23 cellular contexts compared by ENCODE assay signal in genomic region chr2:42087137-42087856, GRCh38. TPM values are rescaled to one million over a fixed set of nuclear protein-coding genes. Genes with fewer than 3 reads are reported as not detected.
"Had no signal": no experiment of that assay in that cellular context is flagged by ENCODE, and none has a peak within 500 bp of the region (broad histone marks: within the 10 kb centered on the region; RNA-seq: fewer than 3 reads in every experiment).

No MANE protein-coding gene starts in this region.

- FAIRE-seq: small intestine had no signal

- H3K9me3 Mint-ChIP-seq: activated naive CD4-positive, alpha-beta T cell treated with anti-CD3 and anti-CD28 coated beads, Interleukin-2, amount 10 ng/mL, durations not matched to agents 7 days and 5 days; activated naive CD8-positive, alpha-beta T cell treated with anti-CD3 and anti-CD28 coated beads, Interleukin-2, amount 10 ng/mL, durations not matched to agents 7 days and 5 days; activated T-cell treated with anti-CD3 and anti-CD28 coated beads, Interleukin-2, amount 50 U/mL, for 24 hours; effector memory CD8-positive, alpha-beta T cell; naive thymus-derived CD4-positive, alpha-beta T cell; stimulated activated memory B cell treated with anti-CD40 and anti-IgM and Interleukin-4, amounts not matched to agents 10 μg/mL and 1 μg/mL and 100 μg/mL, for 72 hours; stimulated activated naive CD8-positive, alpha-beta T cell treated with anti-CD3 and anti-CD28 coated beads, Interleukin-15, amount 100 ng/mL, for 72 hours; T-helper 1 cell treated with Interleukin-12 subunit alpha and Interleukin-12 subunit beta and Interleukin-4 antibody, amounts not matched to agents 30 μg/mL and 1 μg/mL, for 36 hours had no signal

- H3K27me3 ChIP-seq: gastrocnemius medialis, hepatocyte, ovary, sigmoid colon, tibial artery, upper lobe of right lung had no signal

- H3K4me2 ChIP-seq: hepatocyte had no signal

- H3K4me3 Mint-ChIP-seq: activated naive CD4-positive, alpha-beta T cell treated with anti-CD3 and anti-CD28 coated beads, Interleukin-2, amount 10 ng/mL, durations not matched to agents 7 days and 5 days; activated naive CD8-positive, alpha-beta T cell treated with anti-CD3 and anti-CD28 coated beads, Interleukin-2, amount 10 ng/mL, durations not matched to agents 7 days and 5 days; activated T-cell treated with anti-CD3 and anti-CD28 coated beads, Interleukin-2, amount 50 U/mL, for 24 hours; effector memory CD8-positive, alpha-beta T cell; mesothelial cell of epicardium; naive thymus-derived CD4-positive, alpha-beta T cell; stimulated activated memory B cell treated with anti-CD40 and anti-IgM and Interleukin-4, amounts not matched to agents 10 μg/mL and 1 μg/mL and 100 μg/mL, for 72 hours; stimulated activated naive CD8-positive, alpha-beta T cell treated with anti-CD3 and anti-CD28 coated beads, Interleukin-15, amount 100 ng/mL, for 72 hours; T-helper 1 cell treated with Interleukin-12 subunit alpha and Interleukin-12 subunit beta and Interleukin-4 antibody, amounts not matched to agents 30 μg/mL and 1 μg/mL, for 36 hours had no signal

- H3K27ac ChIP-seq: gastrocnemius medialis, hepatocyte, ovary, prostate gland, sigmoid colon, tibial artery, upper lobe of right lung, VCaP had no signal

- H3K27me3 Mint-ChIP-seq: stimulated activated memory B cell treated with anti-CD40 and anti-IgM and Interleukin-4, amounts not matched to agents 10 μg/mL and 1 μg/mL and 100 μg/mL, for 72 hours had no signal

- H2AFZ ChIP-seq: hepatocyte had no signal

- H3K4me3 ChIP-seq: gastrocnemius medialis, hepatocyte, ovary, prostate gland, sigmoid colon, tibial artery, upper lobe of right lung had no signal

- H3K36me3 ChIP-seq: gastrocnemius medialis, ovary, prostate gland, sigmoid colon, tibial artery, upper lobe of right lung had no signal

- DNase-seq: activated CD8-positive, alpha-beta memory T cell treated with anti-CD3 and anti-CD28 coated beads, Interleukin-2, amount 50 U/mL, for 4 hours; activated gamma-delta T cell; activated naive CD8-positive, alpha-beta T cell treated with anti-CD3 and anti-CD28 coated beads, Interleukin-2, amount 10 ng/mL, durations not matched to agents 7 days and 5 days; left cardiac atrium; sigmoid colon; T-helper 9 cell; upper lobe of right lung had no signal

- H3K36me3 Mint-ChIP-seq: activated naive CD4-positive, alpha-beta T cell treated with anti-CD3 and anti-CD28 coated beads, Interleukin-2, amount 10 ng/mL, durations not matched to agents 7 days and 5 days; activated naive CD8-positive, alpha-beta T cell treated with anti-CD3 and anti-CD28 coated beads, Interleukin-2, amount 10 ng/mL, durations not matched to agents 7 days and 5 days; mesothelial cell of epicardium; naive thymus-derived CD4-positive, alpha-beta T cell; stimulated activated memory B cell treated with anti-CD40 and anti-IgM and Interleukin-4, amounts not matched to agents 10 μg/mL and 1 μg/mL and 100 μg/mL, for 72 hours had no signal

- H3K27ac Mint-ChIP-seq: activated naive CD4-positive, alpha-beta T cell treated with anti-CD3 and anti-CD28 coated beads, Interleukin-2, amount 10 ng/mL, durations not matched to agents 7 days and 5 days; activated naive CD8-positive, alpha-beta T cell treated with anti-CD3 and anti-CD28 coated beads, Interleukin-2, amount 10 ng/mL, durations not matched to agents 7 days and 5 days; activated T-cell treated with anti-CD3 and anti-CD28 coated beads, Interleukin-2, amount 50 U/mL, for 24 hours; effector memory CD8-positive, alpha-beta T cell; mesothelial cell of epicardium; naive thymus-derived CD4-positive, alpha-beta T cell; stimulated activated memory B cell treated with anti-CD40 and anti-IgM and Interleukin-4, amounts not matched to agents 10 μg/mL and 1 μg/mL and 100 μg/mL, for 72 hours; stimulated activated naive CD8-positive, alpha-beta T cell treated with anti-CD3 and anti-CD28 coated beads, Interleukin-15, amount 100 ng/mL, for 72 hours; T-helper 1 cell treated with Interleukin-12 subunit alpha and Interleukin-12 subunit beta and Interleukin-4 antibody, amounts not matched to agents 30 μg/mL and 1 μg/mL, for 36 hours had no signal

- H3K79me2 ChIP-seq: hepatocyte had no signal

- H3K9me3 ChIP-seq: gastrocnemius medialis, ovary, prostate gland, sigmoid colon, tibial artery, upper lobe of right lung had no signal

RNA-seq across cellular contexts. Expression of gene PKDCC, which starts 39.5 kb away (rescaled TPM):
- total RNA-seq: activated naive CD8-positive, alpha-beta T cell treated with anti-CD3 and anti-CD28 coated beads, Interleukin-2, amount 10 ng/mL, durations not matched to agents 7 days and 5 days; naive thymus-derived CD4-positive, alpha-beta T cell had no signal
- polyA plus RNA-seq: mammary epithelial cell; naive thymus-derived CD4-positive, alpha-beta T cell had no signal
